ENCODE assay signal across 8 cellular contexts in the genomic region with DNA sequence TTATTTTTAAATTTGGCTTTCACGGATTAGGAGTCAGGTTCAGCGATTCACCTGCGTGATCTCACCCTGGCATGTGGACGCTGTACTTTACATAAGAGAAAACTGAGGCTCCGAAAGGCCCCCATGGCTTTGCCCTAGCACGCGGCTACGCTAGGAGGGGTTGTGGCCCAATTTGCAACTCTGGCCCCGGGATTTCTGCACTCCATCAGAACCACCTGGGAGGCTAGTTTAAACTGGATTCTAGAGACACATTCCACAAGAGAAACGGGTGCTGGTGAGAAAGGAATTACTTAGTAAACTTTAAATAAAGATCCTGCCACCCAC. TPM values are rescaled to one million over a fixed set of nuclear protein-coding genes. Genes with fewer than 3 reads are reported as not detected.
A peak's percentile ranks its signal among the peaks of the same experiment; 100 is the strongest.
DNase-seq lines count a peak whose midpoint lies in the region; ATAC-seq and TF ChIP-seq lines count a peak whose summit lies in the region.

No MANE protein-coding gene starts in this region.

- no peaks in the 10 kb centered on the region for H3K27me3 Mint-ChIP-seq in activated naive CD4-positive, alpha-beta T cell treated with anti-CD3 and anti-CD28 coated beads, Interleukin-2, amount 50 U/mL, for 24 hours

- no peaks in the 10 kb centered on the region for H3K79me1 ChIP-seq in mesendoderm (ENCODE audit: low read length)

- TF ChIP-seq POLR2A in upper lobe of left lung (IDR thresholded peaks at IDR 0.05): no peak

- peak overlapping the region; percentile 49 for H3K9ac ChIP-seq in mesendoderm (ENCODE audit: low read length)

- H3K4me1 Mint-ChIP-seq in activated naive CD4-positive, alpha-beta T cell treated with anti-CD3 and anti-CD28 coated beads, Interleukin-2, amount 50 U/mL, for 24 hours: peaks cover 59% of the 10 kb centered on the region

- H3K4me2 ChIP-seq in mesendoderm (ENCODE audit: low read length): peak overlapping the region; percentile 29

- no peak overlapping the region for H3K27ac ChIP-seq in mesendoderm (ENCODE audit: low read depth, low read length)
- peak overlapping the region; percentile 95 to 98 (median 96) for H3K27ac ChIP-seq in upper lobe of left lung

- no peak for ATAC-seq in upper lobe of left lung (ENCODE audit: low FRiP score in 2 of 2)
- no peak for ATAC-seq in HG03108 (IDR thresholded peaks at IDR 0.05; ENCODE audit: unreplicated experiment)
- no peak for ATAC-seq in HG03175 (IDR thresholded peaks at IDR 0.05; ENCODE audit: unreplicated experiment)

- no CpG with 5 or more reads among the region's 10 CpGs for WGBS in mesendoderm (ENCODE audit: extremely low coverage, insufficient coverage, low lambda C conversion rate)
- WGBS in upper lobe of left lung, 2 donors: 16 to 24% methylated on average over 5 to 10 of the region's 10 CpGs

- peak overlapping the region; percentile 76 for H3K4me3 ChIP-seq in astrocyte of the cerebellum (ENCODE audit: low read depth, low read length)
- no peak overlapping the region for H3K4me3 ChIP-seq in mesendoderm (ENCODE audit: low read length)
- H3K4me3 ChIP-seq in upper lobe of left lung: peak overlapping the region in 3 of 4 donors; percentile 37 to 75 (median 53)

- peak overlapping the region; percentile 89 for H3K4me3 Mint-ChIP-seq in activated naive CD4-positive, alpha-beta T cell treated with anti-CD3 and anti-CD28 coated beads, Interleukin-2, amount 50 U/mL, for 24 hours

- H3K36me3 Mint-ChIP-seq in activated naive CD4-positive, alpha-beta T cell treated with anti-CD3 and anti-CD28 coated beads, Interleukin-2, amount 50 U/mL, for 24 hours: peaks cover 5% of the 10 kb centered on the region

- no peaks in the 10 kb centered on the region for H3K79me2 ChIP-seq in mesendoderm (ENCODE audit: control insufficient read depth, insufficient read depth, low read length)

- peak overlapping the region; percentile 53 for H3K56ac ChIP-seq in mesendoderm (ENCODE audit: low read length)

- H3K4ac ChIP-seq in mesendoderm (ENCODE audit: low read depth, low read length): no peak overlapping the region

- no peak for TF ChIP-seq EP300 in upper lobe of left lung (IDR thresholded peaks at IDR 0.05)

- H3K36me3 ChIP-seq in mesendoderm (ENCODE audit: control insufficient read depth, insufficient read depth, low read length) (no peaks in the 10 kb centered on the region), upper lobe of left lung (peaks cover 12 to 69% (median 43%) of the 10 kb centered on the region in 4 donors)

- peak overlapping the region; percentile 88 for H3K27ac Mint-ChIP-seq in activated naive CD4-positive, alpha-beta T cell treated with anti-CD3 and anti-CD28 coated beads, Interleukin-2, amount 50 U/mL, for 24 hours

- H2BK120ac ChIP-seq in mesendoderm (ENCODE audit: low read depth, low read length): no peak overlapping the region

- no peaks in the 10 kb centered on the region for H3K9me3 ChIP-seq in upper lobe of left lung

- no peaks in the 10 kb centered on the region for H3K9me3 Mint-ChIP-seq in activated naive CD4-positive, alpha-beta T cell treated with anti-CD3 and anti-CD28 coated beads, Interleukin-2, amount 50 U/mL, for 24 hours

- H2BK5ac ChIP-seq in mesendoderm (ENCODE audit: low read length): no peak overlapping the region

- TF ChIP-seq CTCF in astrocyte of the cerebellum (IDR thresholded peaks at IDR 0.05; ENCODE audit: low read depth, low read length, missing control alignments) (no peak), upper lobe of left lung (IDR thresholded peaks at IDR 0.05) (no peak)

- no peak overlapping the region for H2AK5ac ChIP-seq in mesendoderm (ENCODE audit: low read length)

- H3K4me1 ChIP-seq in mesendoderm (ENCODE audit: control insufficient read depth, low read depth, low read length) (peaks cover 6% of the 10 kb centered on the region), upper lobe of left lung (peaks cover 78 to 91% (median 81%) of the 10 kb centered on the region in 4 donors)

- no peak overlapping the region for H4K5ac ChIP-seq in mesendoderm (ENCODE audit: low read length)

- no peak overlapping the region for H2BK15ac ChIP-seq in mesendoderm (replicated peaks; ENCODE audit: low read depth)

- in situ Hi-C loops in astrocyte of the cerebellum (cut with HindIII; ENCODE audit: low sequenced_read_pairs): no loop called here

- no peak for DNase-seq in activated naive CD4-positive, alpha-beta T cell treated with anti-CD3 and anti-CD28 coated beads, Interleukin-2, amount 50 U/mL, for 16 hours
- no peak for DNase-seq in astrocyte of the cerebellum (ENCODE audit: low read depth)
- no peak for DNase-seq in mesendoderm
- DNase-seq in upper lobe of left lung: no peak
- no peak for DNase-seq in NCI-H1092 treated with DMSO at 0.1 percent for 48 hours (lab: John Stamatoyannopoulos, UW)

- H4K8ac ChIP-seq in mesendoderm (ENCODE audit: low read depth, low read length): no peak overlapping the region

- H3K18ac ChIP-seq in mesendoderm (ENCODE audit: low read length): no peak overlapping the region

- H3K27me3 ChIP-seq in mesendoderm (ENCODE audit: insufficient read depth, low read length, poor library complexity): peaks cover 10% of the 10 kb centered on the region
- H3K27me3 ChIP-seq in upper lobe of left lung: no peaks in the 10 kb centered on the region

- no peak overlapping the region for H3K23ac ChIP-seq in mesendoderm (ENCODE audit: low read length)

RNA-seq across cellular contexts. Expression of a gene that starts 6.2 kb away (rescaled TPM):
- 1.8 TPM for polyA plus RNA-seq in mesendoderm (2013, experiment 1 of 2)
- polyA plus RNA-seq in mesendoderm (2013, experiment 2 of 2): 1.7 TPM
- total RNA-seq in upper lobe of left lung: 100 to 1,000 TPM in 2 of 6 donors, 10 to 100 TPM in 4; 31.1 to 114 (median 71.6) TPM

RNA-seq across cellular contexts. Expression of a gene that starts 23.0 kb away (rescaled TPM):
- 4.6 TPM for polyA plus RNA-seq in mesendoderm (2013, experiment 1 of 2)
- polyA plus RNA-seq in mesendoderm (2013, experiment 2 of 2): 5.2 TPM
- total RNA-seq in upper lobe of left lung: 10 to 100 TPM in 1 of 6 donors, 1 to 10 TPM in 5; 2.9 to 10.5 (median 4.5) TPM

RNA-seq across cellular contexts. Expression of a gene that starts 54.2 kb away (rescaled TPM):
- polyA plus RNA-seq in mesendoderm (2013, experiment 1 of 2): 36.8 TPM
- polyA plus RNA-seq in mesendoderm (2013, experiment 2 of 2): 35.8 TPM
- total RNA-seq in upper lobe of left lung: 100 to 1,000 TPM; 246 to 557 (median 274) TPM

RNA-seq across cellular contexts. Expression of a gene that starts 55.8 kb away (rescaled TPM):
- not detected for polyA plus RNA-seq in mesendoderm (2013, experiment 1 of 2)
- polyA plus RNA-seq in mesendoderm (2013, experiment 2 of 2): not detected
- total RNA-seq in upper lobe of left lung: not detected
